In genomic region chr6:16760536-16761468, GRCh38 we compare ENCODE assay signal across 8 cellular contexts. TPM values are rescaled to one million over a fixed set of nuclear protein-coding genes. Genes with fewer than 3 reads are reported as not detected.
A peak's percentile ranks its signal among the peaks of the same experiment; 100 is the strongest.
DNase-seq lines count a peak whose midpoint lies in the region; ATAC-seq, FAIRE-seq and TF ChIP-seq lines count a peak whose summit lies in the region.

ATXN1 (minus strand) TSS chr6:16761460.

- H3K36me3 ChIP-seq in KMS-11 (ENCODE audit: insufficient read depth) (no peaks in the 10 kb centered on the region), right lobe of liver (no peaks in the 10 kb centered on the region)

- no peaks in the 10 kb centered on the region for H3K9me3 Mint-ChIP-seq in activated CD4-positive, alpha-beta T cell treated with anti-CD3 and anti-CD28 coated beads, Interleukin-2, amount 10 ng/mL, durations not matched to agents 7 days and 5 days

- H3K9ac ChIP-seq in KMS-11, result peak within 1 kb of the TSS; percentile 75

- H3K4me2 ChIP-seq in KMS-11, result peak within 1 kb of the TSS; percentile 49

- no peak for FAIRE-seq in HTR-8/SVneo (lab: Jason Lieb, UNC)

- H2AFZ ChIP-seq in KMS-11 (ENCODE audit: low read depth), result peak within 1 kb of the TSS; percentile 62

- peaks cover 26% of the 10 kb centered on the region for H3K36me3 Mint-ChIP-seq in activated CD4-positive, alpha-beta T cell treated with anti-CD3 and anti-CD28 coated beads, Interleukin-2, amount 10 ng/mL, durations not matched to agents 7 days and 5 days (ENCODE audit: low read depth)

- no peaks in the 10 kb centered on the region for H3K27me3 Mint-ChIP-seq in activated CD4-positive, alpha-beta T cell treated with anti-CD3 and anti-CD28 coated beads, Interleukin-2, amount 10 ng/mL, durations not matched to agents 7 days and 5 days

- H3K4me1 ChIP-seq in KMS-11 (ENCODE audit: low read depth, poor library complexity, severe bottlenecking), result peaks cover 53% of the 10 kb centered on the region
- peaks cover 0 to 37% (median 8%) of the 10 kb centered on the region in 4 donors for H3K4me1 ChIP-seq in right lobe of liver

- TF ChIP-seq POLR2A in right lobe of liver (IDR thresholded peaks at IDR 0.05), result peak; percentile 32

- peak; percentile 11 to 21 (median 16) for ATAC-seq in right lobe of liver

- 2% methylated on average over 19 of the region's 79 CpGs for WGBS in right lobe of liver (ENCODE audit: insufficient coverage, low coverage, low lambda C conversion rate, missing lambda C conversion rate)

- TF ChIP-seq CTCF in KMS-11 (conservative IDR thresholded peaks at IDR 0.05; ENCODE audit: low read depth, low read length) (no peak), dorsolateral prefrontal cortex (IDR thresholded peaks at IDR 0.05 in 54 of 56, conservative IDR thresholded peaks at IDR 0.05 in 2 of 56; ENCODE audit: low read depth in 1 of 56, partially characterized antibody in 56 of 56) (peak in 3 of 56 donors; percentile 0 to 7 (median 1)), right lobe of liver (IDR thresholded peaks at IDR 0.05) (no peak)

- H3K4me3 ChIP-seq in KMS-11 (IDR thresholded peaks at IDR 0.05; ENCODE audit: insufficient read depth, low read depth, low read length), result no peak within 1 kb of the TSS
- H3K4me3 ChIP-seq in dorsolateral prefrontal cortex, result peak within 1 kb of the TSS; percentile 48 to 97 (median 84)
- H3K4me3 ChIP-seq in right lobe of liver, result peak within 1 kb of the TSS; percentile 66 to 79 (median 74)

- intact Hi-C loops in dorsolateral prefrontal cortex (cut with DNase I), result loop anchor here (2.0 to 5.0 kb wide), 7 partner anchors 199 to 428 kb away; no protein-coding TSS in a partner anchor
- intact Hi-C loops in right lobe of liver (cut with DNase I), result no loop called here

- H3K27ac ChIP-seq in KMS-11 (peak within 1 kb of the TSS; percentile 84), dorsolateral prefrontal cortex (peak within 1 kb of the TSS; percentile 85 to 99 (median 97)), right lobe of liver (peak within 1 kb of the TSS; percentile 95 to 98 (median 96))

- H3K4me3 Mint-ChIP-seq in activated CD4-positive, alpha-beta T cell treated with anti-CD3 and anti-CD28 coated beads, Interleukin-2, amount 10 ng/mL, durations not matched to agents 7 days and 5 days, result peak within 1 kb of the TSS; percentile 96

- POLR2A ChIA-PET in activated CD4-positive, alpha-beta T cell treated with anti-CD3 and anti-CD28 coated beads, Interleukin-2, amount 10 ng/mL, durations not matched to agents 7 days and 5 days (lab: Charles Lee), result interaction anchor here (1.2 to 1.3 kb wide), 2 partner anchors 62 to 438 kb away, joined by 3 read pairs; no protein-coding TSS in a partner anchor

- CTCF ChIA-PET in activated CD4-positive, alpha-beta T cell treated with anti-CD3 and anti-CD28 coated beads, Interleukin-2, amount 10 ng/mL, durations not matched to agents 7 days and 5 days (lab: Charles Lee), result interaction anchor here (0.6 to 3.1 kb wide), 16 partner anchors 9 to 444 kb away, joined by 3 to 23 read pairs (median 4); no protein-coding TSS in a partner anchor

- peaks cover 63% of the 10 kb centered on the region for H3K4me1 Mint-ChIP-seq in activated CD4-positive, alpha-beta T cell treated with anti-CD3 and anti-CD28 coated beads, Interleukin-2, amount 10 ng/mL, durations not matched to agents 7 days and 5 days

- H3K27me3 ChIP-seq in KMS-11 (ENCODE audit: insufficient read depth, low read depth), result no peaks in the 10 kb centered on the region
- no peaks in the 10 kb centered on the region for H3K27me3 ChIP-seq in dorsolateral prefrontal cortex
- no peaks in the 10 kb centered on the region for H3K27me3 ChIP-seq in right lobe of liver

- peak within 1 kb of the TSS; percentile 95 for H3K27ac Mint-ChIP-seq in activated CD4-positive, alpha-beta T cell treated with anti-CD3 and anti-CD28 coated beads, Interleukin-2, amount 10 ng/mL, durations not matched to agents 7 days and 5 days

- H3K9me3 ChIP-seq in right lobe of liver, result no peaks in the 10 kb centered on the region

- no peaks in the 10 kb centered on the region for H4K20me1 ChIP-seq in KMS-11 (ENCODE audit: insufficient read depth)

- peaks cover 34% of the 10 kb centered on the region for H3K79me2 ChIP-seq in KMS-11 (ENCODE audit: insufficient read depth, low read depth)

- DNase-seq in NCI-H82 (lab: John Stamatoyannopoulos, UW) (peak; percentile 73), NCI-H82 treated with DMSO at 0.1 percent for 48 hours (lab: John Stamatoyannopoulos, UW; ENCODE audit: unreplicated experiment) (no peak), dorsolateral prefrontal cortex (peak in 6 of 10 donors; percentile 37 to 58 (median 41)), right lobe of liver (peak; percentile 65 to 79 (median 78)), HTR-8/SVneo (ENCODE audit: insufficient read length, low spot score) (no peak)
- DNase-seq in activated CD4-positive, alpha-beta T cell treated with anti-CD3 and anti-CD28 coated beads, Interleukin-2, amount 10 ng/mL, durations not matched to agents 7 days and 5 days, result peak; percentile 63
- peak; percentile 32 for DNase-seq in stimulated activated CD4-positive, alpha-beta T cell treated with anti-CD3 and anti-CD28 coated beads, Interleukin-4, amount 100 ng/mL, for 48 hours (ENCODE audit: low read depth in 2 of 2)

RNA-seq across cellular contexts. Expression of gene ATXN1, which starts in this region (rescaled TPM):
- total RNA-seq in activated CD4-positive, alpha-beta T cell treated with anti-CD3 and anti-CD28 coated beads, Interleukin-2, amount 10 ng/mL, durations not matched to agents 7 days and 5 days, result 10 to 100 TPM; 36.0 to 40.4 TPM
- total RNA-seq in dorsolateral prefrontal cortex (100 to 1,000 TPM; 131 to 255 (median 189) TPM), right lobe of liver (10 to 100 TPM; 23.2 to 28.7 (median 25.0) TPM)

Comparison
In these comparisons a context has a peak if more than half of its experiments do, and no peak if none do; other contexts are left out.
1. DNase-seq: peak in NCI-H82 (single experiment), activated CD4-positive, alpha-beta T cell treated with anti-CD3 and anti-CD28 coated beads, Interleukin-2, amount 10 ng/mL, durations not matched to agents 7 days and 5 days (single experiment), dorsolateral prefrontal cortex (6 of 10), right lobe of liver (3 of 3) and stimulated activated CD4-positive, alpha-beta T cell treated with anti-CD3 and anti-CD28 coated beads, Interleukin-4, amount 100 ng/mL, for 48 hours (2 of 2); none in NCI-H82 treated with DMSO at 0.1 percent for 48 hours (single experiment) and HTR-8/SVneo (single experiment).
2. intact Hi-C loops: an anchor here in dorsolateral prefrontal cortex (2.0 to 5.0 kb wide); none called in right lobe of liver.
3. Peak in every context shown above with its lines, with median percentiles within 50 percentile points of each other: H3K27ac ChIP-seq.